21 cellular contexts compared by ENCODE assay signal in genomic region chr11:7332451-7332850, GRCh38.
"Had no signal": no experiment of that assay in that cellular context is flagged by ENCODE, and none has a peak within 500 bp of the region (broad histone marks: within the 10 kb centered on the region; RNA-seq: fewer than 3 reads in every experiment).

No MANE protein-coding gene starts in this region.

- H3K36me3 ChIP-seq: lower lobe of right lung, prostate gland, right atrium auricular region, suprapubic skin, transverse colon, upper lobe of right lung, uterus had no signal

- H3K9me3 ChIP-seq: lower lobe of right lung, prostate gland, suprapubic skin, transverse colon, upper lobe of right lung, uterus had no signal

- H3K27me3 ChIP-seq: right atrium auricular region, suprapubic skin, transverse colon, upper lobe of right lung, uterus had no signal

- DNase-seq: effector memory CD8-positive, alpha-beta T cell; erythroblast; left ventricle myocardium superior; lower lobe of right lung; naive thymus-derived CD8-positive, alpha-beta T cell; nephron progenitor cell; nucleus accumbens; stimulated activated CD4-positive, alpha-beta T cell treated with anti-CD3 and anti-CD28 coated beads, Interleukin-12 subunit alpha, Interleukin-12 subunit beta, amount 100 ng/mL, for 4 hours; stimulated activated CD4-positive, alpha-beta T cell treated with anti-CD3 and anti-CD28 coated beads, Interleukin-1b, Interleukin-23, amount 100 ng/mL, for 48 hours; stimulated activated CD4-positive, alpha-beta T cell treated with anti-CD3 and anti-CD28 coated beads, Interleukin-4, amount 100 ng/mL, for 1 hour; stimulated activated CD8-positive, alpha-beta memory T cell treated with anti-CD3 and anti-CD28 coated beads, Interleukin-4, amount 100 ng/mL, for 48 hours; stimulated activated naive CD4-positive, alpha-beta T cell; stimulated activated naive CD8-positive, alpha-beta T cell treated with anti-CD3 and anti-CD28 coated beads, Interleukin-15, amount 100 ng/mL, for 72 hours; transverse colon; upper lobe of right lung; uterus had no signal

- H3K4me3 ChIP-seq: lower lobe of right lung, prostate gland, right atrium auricular region, smooth muscle cell, suprapubic skin, transverse colon, upper lobe of right lung, uterus had no signal

- H3K27ac ChIP-seq: lower lobe of right lung, prostate gland, right atrium auricular region, suprapubic skin, transverse colon, upper lobe of right lung, uterus had no signal

- ATAC-seq: effector memory CD8-positive, alpha-beta T cell; left ventricle myocardium superior; lower lobe of right lung; naive thymus-derived CD8-positive, alpha-beta T cell; sciatic nerve; stimulated activated naive CD8-positive, alpha-beta T cell treated with anti-CD3 and anti-CD28 coated beads, Interleukin-15, amount 100 ng/mL, for 72 hours; upper lobe of right lung had no signal

- H3K4me1 ChIP-seq: lower lobe of right lung, prostate gland, right atrium auricular region, suprapubic skin, transverse colon, upper lobe of right lung, uterus had no signal
